In the genomic region with DNA sequence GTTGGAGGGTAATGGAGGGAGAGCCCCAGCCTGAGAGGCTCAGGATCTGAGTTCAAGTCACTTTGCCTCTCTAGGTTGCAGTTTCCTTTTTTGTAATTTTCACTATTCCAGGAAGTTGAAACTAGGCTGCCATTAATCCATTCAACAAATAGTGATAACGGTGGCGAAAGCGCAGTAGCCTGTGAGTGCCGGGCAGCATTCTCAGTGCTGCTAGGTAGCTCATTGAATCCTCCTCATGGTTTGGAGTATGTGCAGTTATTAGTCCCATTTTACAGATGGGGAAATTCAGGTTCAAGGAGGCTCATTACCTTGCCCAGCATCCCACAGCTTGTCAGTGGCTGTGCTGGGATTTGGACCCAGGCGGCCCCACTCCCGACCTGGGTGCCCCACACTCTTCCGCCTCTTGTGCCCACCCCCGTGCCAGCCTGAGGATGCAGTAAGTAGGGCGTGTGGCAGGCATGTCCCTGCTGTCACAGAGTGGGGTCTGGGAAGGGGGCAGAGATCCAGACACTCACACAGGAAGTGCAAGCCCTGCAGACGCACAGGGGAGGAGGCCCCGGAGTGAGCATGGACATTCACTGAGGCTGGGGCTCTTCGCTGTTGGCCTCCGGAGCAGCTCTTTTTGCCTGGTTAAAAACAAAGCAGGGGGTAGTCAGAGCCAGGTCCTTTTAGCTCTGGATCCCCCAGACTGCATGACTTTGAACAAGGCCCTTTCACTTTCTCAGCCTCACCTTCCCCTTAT, we compare ENCODE assay signal across 1 cellular context.
TF ChIP-seq lines count a peak whose summit lies in the region.

No MANE protein-coding gene starts in this region.

TF ChIP-seq in SK-N-SH, 30 proteins besides CTCF, POLR2A, EP300 and RAD21 (continued from another document):
- TF ChIP-seq FOSL2 (IDR thresholded peaks at IDR 0.05; ENCODE audit: borderline replicate concordance, low read depth) (no peak), GATA2 (CRISPR knock-in tag; IDR thresholded peaks at IDR 0.05) (no peak), NRF1 (IDR thresholded peaks at IDR 0.05; ENCODE audit: low read depth, low read length) (no peak), TEAD4 (IDR thresholded peaks at IDR 0.05; ENCODE audit: borderline replicate concordance, insufficient read depth) (no peak), TAF1 (IDR thresholded peaks at IDR 0.05; ENCODE audit: borderline replicate concordance, low read depth, low read length) (no peak), FOXM1 (IDR thresholded peaks at IDR 0.05; ENCODE audit: low read depth) (no peak), YY1 (IDR thresholded peaks at IDR 0.05; ENCODE audit: low read depth) (no peak), NFIC (IDR thresholded peaks at IDR 0.05; ENCODE audit: borderline replicate concordance) (no peak), RXRA (IDR thresholded peaks at IDR 0.05; ENCODE audit: borderline replicate concordance, low read depth) (no peak), USF2 (IDR thresholded peaks at IDR 0.05; ENCODE audit: borderline replicate concordance, low read depth, low read length) (no peak)
- TF ChIP-seq, protein P1, sequence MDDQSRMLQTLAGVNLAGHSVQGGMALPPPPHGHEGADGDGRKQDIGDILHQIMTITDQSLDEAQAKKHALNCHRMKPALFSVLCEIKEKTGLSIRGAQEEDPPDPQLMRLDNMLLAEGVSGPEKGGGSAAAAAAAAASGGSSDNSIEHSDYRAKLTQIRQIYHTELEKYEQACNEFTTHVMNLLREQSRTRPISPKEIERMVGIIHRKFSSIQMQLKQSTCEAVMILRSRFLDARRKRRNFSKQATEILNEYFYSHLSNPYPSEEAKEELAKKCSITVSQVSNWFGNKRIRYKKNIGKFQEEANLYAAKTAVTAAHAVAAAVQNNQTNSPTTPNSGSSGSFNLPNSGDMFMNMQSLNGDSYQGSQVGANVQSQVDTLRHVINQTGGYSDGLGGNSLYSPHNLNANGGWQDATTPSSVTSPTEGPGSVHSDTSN (IDR thresholded peaks at IDR 0.05) = no peak
- TF ChIP-seq, protein P2, sequence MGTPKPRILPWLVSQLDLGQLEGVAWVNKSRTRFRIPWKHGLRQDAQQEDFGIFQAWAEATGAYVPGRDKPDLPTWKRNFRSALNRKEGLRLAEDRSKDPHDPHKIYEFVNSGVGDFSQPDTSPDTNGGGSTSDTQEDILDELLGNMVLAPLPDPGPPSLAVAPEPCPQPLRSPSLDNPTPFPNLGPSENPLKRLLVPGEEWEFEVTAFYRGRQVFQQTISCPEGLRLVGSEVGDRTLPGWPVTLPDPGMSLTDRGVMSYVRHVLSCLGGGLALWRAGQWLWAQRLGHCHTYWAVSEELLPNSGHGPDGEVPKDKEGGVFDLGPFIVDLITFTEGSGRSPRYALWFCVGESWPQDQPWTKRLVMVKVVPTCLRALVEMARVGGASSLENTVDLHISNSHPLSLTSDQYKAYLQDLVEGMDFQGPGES (IDR thresholded peaks at IDR 0.05; ENCODE audit: low read depth, low read length) = no peak
